ENCODE assay signal across 8 cellular contexts in genomic region chr2:235666240-235666781, GRCh38.
DNase-seq lines count a peak whose midpoint lies in the region; ATAC-seq and TF ChIP-seq lines count a peak whose summit lies in the region.

No MANE protein-coding gene starts in this region.

- DNase-seq in AG08396 (ENCODE audit: low spot score) (peak; percentile 63), SHP77 (lab: John Stamatoyannopoulos, UW) (peak; percentile 59 to 63), erythroblast (lab: John Stamatoyannopoulos, UW) (peak; percentile 83 to 87), midbrain (lab: John Stamatoyannopoulos, UW) (peak; percentile 83), OCI-LY7 (ENCODE audit: low spot score) (no peak)

- no peak overlapping the region for H3K4me2 ChIP-seq in OCI-LY7 (ENCODE audit: low read length)

- H2AFZ ChIP-seq in OCI-LY7 (ENCODE audit: low read length), result no peak overlapping the region

- H3K9ac ChIP-seq in HUES48 (ENCODE audit: low read depth, low read length), result no peak overlapping the region

- peak overlapping the region; percentile 48 for H3K4me3 ChIP-seq in HUES48 (ENCODE audit: low read depth, low read length)
- no peak overlapping the region for H3K4me3 ChIP-seq in OCI-LY7 (ENCODE audit: low read depth, low read length, poor library complexity, severe bottlenecking)

- POLR2A ChIA-PET in OCI-LY7 (lab: Charles Lee), result interaction anchor here (0.6 kb wide), 1 partner anchor 16 kb away, joined by 3 read pairs; no protein-coding TSS in a partner anchor

- no peak for TF ChIP-seq CTCF in OCI-LY7 (conservative IDR thresholded peaks at IDR 0.05; ENCODE audit: low read length)

- TF ChIP-seq POLR2A in erythroblast (IDR thresholded peaks at IDR 0.05; ENCODE audit: low read length), result no peak

- H3K36me3 ChIP-seq in HUES48 (ENCODE audit: control insufficient read depth, insufficient read depth, low read length) (no peaks in the 10 kb centered on the region), OCI-LY7 (ENCODE audit: insufficient read depth, low read length) (no peaks in the 10 kb centered on the region)

- no peaks in the 10 kb centered on the region for H3K9me2 ChIP-seq in OCI-LY7 (ENCODE audit: insufficient read depth, low read length)

- H3K4me1 ChIP-seq in HUES48 (ENCODE audit: control insufficient read depth, insufficient read depth, low read length), result peaks cover 45% of the 10 kb centered on the region
- no peaks in the 10 kb centered on the region for H3K4me1 ChIP-seq in OCI-LY7 (ENCODE audit: insufficient read depth, low read length, poor library complexity, severe bottlenecking)

- H3K9me3 ChIP-seq in HUES48 (ENCODE audit: control insufficient read depth, insufficient read depth, low read length) (no peaks in the 10 kb centered on the region), OCI-LY7 (ENCODE audit: low read length) (no peaks in the 10 kb centered on the region)

- H4K20me1 ChIP-seq in OCI-LY7 (ENCODE audit: insufficient read depth, low read length), result no peaks in the 10 kb centered on the region

- CTCF ChIA-PET in OCI-LY7 (lab: Charles Lee; ENCODE audit: unreplicated experiment), result no interaction called here

- no peak overlapping the region for H3K27ac ChIP-seq in HUES48 (ENCODE audit: low read depth, low read length)
- no peak overlapping the region for H3K27ac ChIP-seq in OCI-LY7 (ENCODE audit: low read depth, low read length, poor library complexity, severe bottlenecking)

- no TSS peak for BruUV-seq in OCI-LY7 (replicated peaks; lab: Mats Ljungman, UMichigan)

- ATAC-seq in GM21529 (IDR thresholded peaks at IDR 0.05; ENCODE audit: unreplicated experiment) (no peak), HG02970 (IDR thresholded peaks at IDR 0.05; ENCODE audit: low FRiP score, unreplicated experiment) (no peak)

- H3K79me2 ChIP-seq in OCI-LY7 (ENCODE audit: insufficient read depth, low read depth, low read length), result no peaks in the 10 kb centered on the region

- intact Hi-C loops in OCI-LY7 (cut with micrococcal nuclease; ENCODE audit: unreplicated experiment), result no loop called here

- peaks cover 8% of the 10 kb centered on the region for H3K27me3 ChIP-seq in HUES48 (ENCODE audit: control insufficient read depth, insufficient read depth, low read length)
